ENCODE assay signal across 1 cellular context in the genomic region with DNA sequence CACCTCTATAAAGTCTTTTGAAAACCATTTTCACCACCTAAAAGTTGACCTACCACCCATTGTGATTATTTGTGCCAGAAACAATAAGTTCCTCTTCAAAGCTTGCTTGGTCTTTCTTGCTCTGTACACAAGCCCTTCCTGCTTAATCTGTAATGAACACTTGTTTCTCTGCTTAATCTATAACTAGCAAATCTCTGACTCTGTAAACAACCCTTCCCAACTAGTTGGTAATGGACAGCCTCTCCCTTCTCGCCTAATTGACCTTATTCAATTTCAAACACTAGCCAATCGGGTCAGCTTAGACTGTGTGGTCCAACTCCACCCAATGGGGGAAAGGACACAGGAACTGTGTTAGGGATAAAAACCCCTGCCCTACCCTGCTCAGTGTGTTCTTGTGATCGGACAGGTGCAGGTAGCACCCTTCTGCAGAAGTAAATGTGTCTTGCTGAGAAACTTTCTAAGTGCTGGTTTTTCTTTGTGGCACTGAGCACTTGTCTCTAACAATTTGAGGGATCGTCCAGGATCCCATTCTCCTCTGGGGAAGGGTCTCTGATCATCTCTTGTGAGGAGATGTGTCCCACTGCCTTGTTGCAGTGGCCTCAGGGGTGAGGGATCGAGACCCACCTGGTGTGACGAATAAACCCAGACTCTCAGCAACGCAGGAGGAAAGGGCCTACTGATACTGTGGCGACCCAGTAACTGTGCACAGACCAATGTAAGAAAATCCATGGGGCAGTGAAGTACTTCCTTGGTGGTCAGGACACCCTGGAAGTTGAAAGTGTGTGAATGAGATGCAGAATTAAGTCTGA.
TF ChIP-seq lines count a peak whose summit lies in the region.

No MANE protein-coding gene starts in this region.

TF ChIP-seq in HepG2, 621 proteins besides CTCF, POLR2A, EP300 and RAD21 (continued from another document and continues in another):
- TF ChIP-seq, protein P1, sequence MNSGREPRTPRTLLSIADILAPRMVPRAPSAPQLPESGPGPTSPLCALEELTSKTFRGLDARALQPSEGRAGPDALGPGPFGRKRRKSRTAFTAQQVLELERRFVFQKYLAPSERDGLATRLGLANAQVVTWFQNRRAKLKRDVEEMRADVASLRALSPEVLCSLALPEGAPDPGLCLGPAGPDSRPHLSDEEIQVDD (CRISPR knock-in tag; IDR thresholded peaks at IDR 0.05; ENCODE audit: borderline replicate concordance): no peak
- TF ChIP-seq, protein P2, sequence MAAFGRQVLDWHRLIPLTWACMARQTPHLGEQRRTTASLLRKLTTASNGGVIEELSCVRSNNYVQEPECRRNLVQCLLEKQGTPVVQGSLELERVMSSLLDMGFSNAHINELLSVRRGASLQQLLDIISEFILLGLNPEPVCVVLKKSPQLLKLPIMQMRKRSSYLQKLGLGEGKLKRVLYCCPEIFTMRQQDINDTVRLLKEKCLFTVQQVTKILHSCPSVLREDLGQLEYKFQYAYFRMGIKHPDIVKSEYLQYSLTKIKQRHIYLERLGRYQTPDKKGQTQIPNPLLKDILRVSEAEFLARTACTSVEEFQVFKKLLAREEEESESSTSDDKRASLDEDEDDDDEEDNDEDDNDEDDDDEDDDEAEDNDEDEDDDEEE (CRISPR knock-in tag; IDR thresholded peaks at IDR 0.05): no peak
- TF ChIP-seq ARNTL (CRISPR knock-in tag; IDR thresholded peaks at IDR 0.05): peak; percentile 64; the same call in 1 of the 2 replicates
- TF ChIP-seq TEAD3 (CRISPR knock-in tag; optimal IDR thresholded peaks at IDR 0.05; ENCODE audit: borderline replicate concordance): peak; percentile 54
- no peak for TF ChIP-seq ZSCAN9 (CRISPR knock-in tag; IDR thresholded peaks at IDR 0.05; ENCODE audit: borderline replicate concordance)
- peak; percentile 60 for TF ChIP-seq BCL6 (CRISPR knock-in tag; IDR thresholded peaks at IDR 0.05)
- no peak for TF ChIP-seq ZNF33A (CRISPR knock-in tag; IDR thresholded peaks at IDR 0.05; ENCODE audit: borderline replicate concordance)
- TF ChIP-seq, protein P3, sequence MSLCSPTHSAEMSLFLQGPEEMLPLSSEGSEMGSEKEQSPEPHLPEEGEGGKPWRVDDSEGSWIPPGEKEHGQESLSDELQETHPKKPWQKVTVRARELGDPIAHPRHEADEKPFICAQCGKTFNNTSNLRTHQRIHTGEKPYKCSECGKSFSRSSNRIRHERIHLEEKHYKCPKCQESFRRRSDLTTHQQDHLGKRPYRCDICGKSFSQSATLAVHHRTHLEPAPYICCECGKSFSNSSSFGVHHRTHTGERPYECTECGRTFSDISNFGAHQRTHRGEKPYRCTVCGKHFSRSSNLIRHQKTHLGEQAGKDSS (CRISPR knock-in tag; IDR thresholded peaks at IDR 0.05; ENCODE audit: borderline replicate concordance, low read depth): 0 out of 2 replicates have a peak, but pooled peaks have one; percentile 17
- TF ChIP-seq ZNF251 (CRISPR knock-in tag; IDR thresholded peaks at IDR 0.05): peak; percentile 26; the same call in 1 of the 2 replicates
- TF ChIP-seq KDM1A (CRISPR knock-in tag; IDR thresholded peaks at IDR 0.05): peak; percentile 58; the same call in 1 of the 2 replicates
- TF ChIP-seq HHEX (CRISPR knock-in tag; IDR thresholded peaks at IDR 0.05): peak; percentile 85
- no peak for TF ChIP-seq ZNF83 (CRISPR knock-in tag; IDR thresholded peaks at IDR 0.05; ENCODE audit: borderline replicate concordance)
- peak; percentile 20; the same call in 1 of the 2 replicates for TF ChIP-seq STAG1 (CRISPR knock-in tag; IDR thresholded peaks at IDR 0.05)
- TF ChIP-seq, protein P4, sequence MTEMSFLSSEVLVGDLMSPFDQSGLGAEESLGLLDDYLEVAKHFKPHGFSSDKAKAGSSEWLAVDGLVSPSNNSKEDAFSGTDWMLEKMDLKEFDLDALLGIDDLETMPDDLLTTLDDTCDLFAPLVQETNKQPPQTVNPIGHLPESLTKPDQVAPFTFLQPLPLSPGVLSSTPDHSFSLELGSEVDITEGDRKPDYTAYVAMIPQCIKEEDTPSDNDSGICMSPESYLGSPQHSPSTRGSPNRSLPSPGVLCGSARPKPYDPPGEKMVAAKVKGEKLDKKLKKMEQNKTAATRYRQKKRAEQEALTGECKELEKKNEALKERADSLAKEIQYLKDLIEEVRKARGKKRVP (CRISPR knock-in tag; IDR thresholded peaks at IDR 0.05): 0 out of 4 replicates have a peak, but pooled peaks of 1 of the 2 experiments have one; percentile 31
- peak; percentile 16; the same call in 1 of the 2 replicates for TF ChIP-seq ZNF33B (CRISPR knock-in tag; IDR thresholded peaks at IDR 0.05)
- peak; percentile 96 for TF ChIP-seq ZMYM4 (CRISPR knock-in tag; IDR thresholded peaks at IDR 0.05)
- TF ChIP-seq FOXP1 (IDR thresholded peaks at IDR 0.05): no peak
- peak; percentile 96 for TF ChIP-seq FOXP1 (CRISPR knock-in tag; IDR thresholded peaks at IDR 0.05)
- TF ChIP-seq RARA (CRISPR knock-in tag; IDR thresholded peaks at IDR 0.05): peak; percentile 69
- no peak for TF ChIP-seq ZMYM2 (CRISPR knock-in tag; IDR thresholded peaks at IDR 0.05)
- TF ChIP-seq SMAD3 (CRISPR knock-in tag; IDR thresholded peaks at IDR 0.05): no peak
- TF ChIP-seq, protein P5, sequence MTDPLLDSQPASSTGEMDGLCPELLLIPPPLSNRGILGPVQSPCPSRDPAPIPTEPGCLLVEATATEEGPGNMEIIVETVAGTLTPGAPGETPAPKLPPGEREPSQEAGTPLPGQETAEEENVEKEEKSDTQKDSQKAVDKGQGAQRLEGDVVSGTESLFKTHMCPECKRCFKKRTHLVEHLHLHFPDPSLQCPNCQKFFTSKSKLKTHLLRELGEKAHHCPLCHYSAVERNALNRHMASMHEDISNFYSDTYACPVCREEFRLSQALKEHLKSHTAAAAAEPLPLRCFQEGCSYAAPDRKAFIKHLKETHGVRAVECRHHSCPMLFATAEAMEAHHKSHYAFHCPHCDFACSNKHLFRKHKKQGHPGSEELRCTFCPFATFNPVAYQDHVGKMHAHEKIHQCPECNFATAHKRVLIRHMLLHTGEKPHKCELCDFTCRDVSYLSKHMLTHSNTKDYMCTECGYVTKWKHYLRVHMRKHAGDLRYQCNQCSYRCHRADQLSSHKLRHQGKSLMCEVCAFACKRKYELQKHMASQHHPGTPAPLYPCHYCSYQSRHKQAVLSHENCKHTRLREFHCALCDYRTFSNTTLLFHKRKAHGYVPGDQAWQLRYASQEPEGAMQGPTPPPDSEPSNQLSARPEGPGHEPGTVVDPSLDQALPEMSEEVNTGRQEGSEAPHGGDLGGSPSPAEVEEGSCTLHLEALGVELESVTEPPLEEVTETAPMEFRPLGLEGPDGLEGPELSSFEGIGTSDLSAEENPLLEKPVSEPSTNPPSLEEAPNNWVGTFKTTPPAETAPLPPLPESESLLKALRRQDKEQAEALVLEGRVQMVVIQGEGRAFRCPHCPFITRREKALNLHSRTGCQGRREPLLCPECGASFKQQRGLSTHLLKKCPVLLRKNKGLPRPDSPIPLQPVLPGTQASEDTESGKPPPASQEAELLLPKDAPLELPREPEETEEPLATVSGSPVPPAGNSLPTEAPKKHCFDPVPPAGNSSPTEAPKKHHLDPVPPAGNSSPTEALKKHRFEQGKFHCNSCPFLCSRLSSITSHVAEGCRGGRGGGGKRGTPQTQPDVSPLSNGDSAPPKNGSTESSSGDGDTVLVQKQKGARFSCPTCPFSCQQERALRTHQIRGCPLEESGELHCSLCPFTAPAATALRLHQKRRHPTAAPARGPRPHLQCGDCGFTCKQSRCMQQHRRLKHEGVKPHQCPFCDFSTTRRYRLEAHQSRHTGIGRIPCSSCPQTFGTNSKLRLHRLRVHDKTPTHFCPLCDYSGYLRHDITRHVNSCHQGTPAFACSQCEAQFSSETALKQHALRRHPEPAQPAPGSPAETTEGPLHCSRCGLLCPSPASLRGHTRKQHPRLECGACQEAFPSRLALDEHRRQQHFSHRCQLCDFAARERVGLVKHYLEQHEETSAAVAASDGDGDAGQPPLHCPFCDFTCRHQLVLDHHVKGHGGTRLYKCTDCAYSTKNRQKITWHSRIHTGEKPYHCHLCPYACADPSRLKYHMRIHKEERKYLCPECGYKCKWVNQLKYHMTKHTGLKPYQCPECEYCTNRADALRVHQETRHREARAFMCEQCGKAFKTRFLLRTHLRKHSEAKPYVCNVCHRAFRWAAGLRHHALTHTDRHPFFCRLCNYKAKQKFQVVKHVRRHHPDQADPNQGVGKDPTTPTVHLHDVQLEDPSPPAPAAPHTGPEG (CRISPR knock-in tag; IDR thresholded peaks at IDR 0.05): peak; percentile 94
- TF ChIP-seq IRF2 (CRISPR knock-in tag; IDR thresholded peaks at IDR 0.05): peak; percentile 42; the same call in 1 of the 2 replicates
- TF ChIP-seq ZFY (CRISPR knock-in tag; IDR thresholded peaks at IDR 0.05): no peak
- TF ChIP-seq, protein P6, sequence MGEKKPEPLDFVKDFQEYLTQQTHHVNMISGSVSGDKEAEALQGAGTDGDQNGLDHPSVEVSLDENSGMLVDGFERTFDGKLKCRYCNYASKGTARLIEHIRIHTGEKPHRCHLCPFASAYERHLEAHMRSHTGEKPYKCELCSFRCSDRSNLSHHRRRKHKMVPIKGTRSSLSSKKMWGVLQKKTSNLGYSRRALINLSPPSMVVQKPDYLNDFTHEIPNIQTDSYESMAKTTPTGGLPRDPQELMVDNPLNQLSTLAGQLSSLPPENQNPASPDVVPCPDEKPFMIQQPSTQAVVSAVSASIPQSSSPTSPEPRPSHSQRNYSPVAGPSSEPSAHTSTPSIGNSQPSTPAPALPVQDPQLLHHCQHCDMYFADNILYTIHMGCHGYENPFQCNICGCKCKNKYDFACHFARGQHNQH (CRISPR knock-in tag; IDR thresholded peaks at IDR 0.05): peak; percentile 50; the same call in 1 of the 2 replicates
- no peak for TF ChIP-seq NONO (IDR thresholded peaks at IDR 0.05)
- peak; percentile 52; the same call in 1 of the 2 replicates for TF ChIP-seq NONO (CRISPR knock-in tag; conservative IDR thresholded peaks at IDR 0.05)
- peak; percentile 81; the same call in 1 of the 2 replicates for TF ChIP-seq ISL2 (CRISPR knock-in tag; IDR thresholded peaks at IDR 0.05)
- peak; percentile 68 for TF ChIP-seq THAP11 (CRISPR knock-in tag; IDR thresholded peaks at IDR 0.05)
- TF ChIP-seq, protein P7, sequence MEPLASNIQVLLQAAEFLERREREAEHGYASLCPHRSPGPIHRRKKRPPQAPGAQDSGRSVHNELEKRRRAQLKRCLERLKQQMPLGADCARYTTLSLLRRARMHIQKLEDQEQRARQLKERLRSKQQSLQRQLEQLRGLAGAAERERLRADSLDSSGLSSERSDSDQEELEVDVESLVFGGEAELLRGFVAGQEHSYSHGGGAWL (CRISPR knock-in tag; IDR thresholded peaks at IDR 0.05): no peak
- TF ChIP-seq SOX13 (IDR thresholded peaks at IDR 0.05): peak; percentile 95
- TF ChIP-seq SOX13 (CRISPR knock-in tag; conservative IDR thresholded peaks at IDR 0.05 in 1 of 2, IDR thresholded peaks at IDR 0.05 in 1 of 2): peak in 1 of 2 experiments; percentile 99; a peak in 2 of 4 replicates
- TF ChIP-seq, protein P8, sequence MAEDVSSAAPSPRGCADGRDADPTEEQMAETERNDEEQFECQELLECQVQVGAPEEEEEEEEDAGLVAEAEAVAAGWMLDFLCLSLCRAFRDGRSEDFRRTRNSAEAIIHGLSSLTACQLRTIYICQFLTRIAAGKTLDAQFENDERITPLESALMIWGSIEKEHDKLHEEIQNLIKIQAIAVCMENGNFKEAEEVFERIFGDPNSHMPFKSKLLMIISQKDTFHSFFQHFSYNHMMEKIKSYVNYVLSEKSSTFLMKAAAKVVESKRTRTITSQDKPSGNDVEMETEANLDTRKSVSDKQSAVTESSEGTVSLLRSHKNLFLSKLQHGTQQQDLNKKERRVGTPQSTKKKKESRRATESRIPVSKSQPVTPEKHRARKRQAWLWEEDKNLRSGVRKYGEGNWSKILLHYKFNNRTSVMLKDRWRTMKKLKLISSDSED (CRISPR knock-in tag; IDR thresholded peaks at IDR 0.05): no peak
- no peak for TF ChIP-seq AGO2 (optimal IDR thresholded peaks at IDR 0.05; ENCODE audit: low read depth, low read length)
- no peak for TF ChIP-seq CAMTA2 (CRISPR knock-in tag; IDR thresholded peaks at IDR 0.05; ENCODE audit: borderline replicate concordance)
- TF ChIP-seq FOXC1 (CRISPR knock-in tag; IDR thresholded peaks at IDR 0.05; ENCODE audit: borderline replicate concordance): no peak
- TF ChIP-seq POGZ (CRISPR knock-in tag; IDR thresholded peaks at IDR 0.05): peak; percentile 87
- peak; percentile 51; the same call in 1 of the 2 replicates for TF ChIP-seq TBX3 (IDR thresholded peaks at IDR 0.05; ENCODE audit: borderline replicate concordance)
- TF ChIP-seq ZNF234 (CRISPR knock-in tag; conservative IDR thresholded peaks at IDR 0.05): no peak
- peak; percentile 35; the same call in 1 of the 2 replicates for TF ChIP-seq KMT2B (CRISPR knock-in tag; IDR thresholded peaks at IDR 0.05)
- TF ChIP-seq ZNF501 (CRISPR knock-in tag; IDR thresholded peaks at IDR 0.05): peak; percentile 64; the same call in 1 of the 2 replicates
- no peak for TF ChIP-seq ZNF468 (CRISPR knock-in tag; IDR thresholded peaks at IDR 0.05)
- no peak for TF ChIP-seq SMARCC2 (IDR thresholded peaks at IDR 0.05)
- 0 out of 2 replicates have a peak, but pooled peaks have one; percentile 36 for TF ChIP-seq ZNF598 (CRISPR knock-in tag; IDR thresholded peaks at IDR 0.05; ENCODE audit: borderline replicate concordance)
- TF ChIP-seq NFYC (CRISPR knock-in tag; IDR thresholded peaks at IDR 0.05): peak; percentile 68; the same call in 1 of the 2 replicates
- TF ChIP-seq MZF1 (CRISPR knock-in tag; IDR thresholded peaks at IDR 0.05; ENCODE audit: borderline replicate concordance): no peak
- no peak for TF ChIP-seq PAWR (CRISPR knock-in tag; IDR thresholded peaks at IDR 0.05; ENCODE audit: borderline replicate concordance)
- TF ChIP-seq SMAD1 (CRISPR knock-in tag; IDR thresholded peaks at IDR 0.05; ENCODE audit: borderline replicate concordance, low read depth): no peak
- TF ChIP-seq ZNF510 (CRISPR knock-in tag; IDR thresholded peaks at IDR 0.05; ENCODE audit: low read depth): no peak
- peak; percentile 95; the same call in 1 of the 2 replicates for TF ChIP-seq FOXK1 (CRISPR knock-in tag; IDR thresholded peaks at IDR 0.05; ENCODE audit: borderline replicate concordance, low read depth)
